32 cellular contexts compared by ENCODE assay signal in genomic region chr12:42733911-42734310, GRCh38.
"Had no signal": no experiment of that assay in that cellular context is flagged by ENCODE, and none has a peak within 500 bp of the region (broad histone marks: within the 10 kb centered on the region; RNA-seq: fewer than 3 reads in every experiment).

No MANE protein-coding gene starts in this region.

- H3K4me2 ChIP-seq: neural progenitor cell, smooth muscle cell had no signal

- H3K4me1 ChIP-seq: neural progenitor cell, parathyroid adenoma, right lobe of liver, spleen, testis, upper lobe of left lung had no signal

- H3K79me2 ChIP-seq: parathyroid adenoma had no signal

- H3K27me3 ChIP-seq: neural progenitor cell, ovary, right atrium auricular region, right lobe of liver, sigmoid colon, spleen, suprapubic skin, testis, tibial artery, transverse colon, upper lobe of left lung, vagina had no signal

- H3K9ac ChIP-seq: neural progenitor cell, parathyroid adenoma had no signal

- H2AFZ ChIP-seq: neural progenitor cell, parathyroid adenoma had no signal

- H3K27ac ChIP-seq: neural progenitor cell, ovary, parathyroid adenoma, right lobe of liver, sigmoid colon, skin epidermis, spleen, suprapubic skin, testis, tibial artery, transverse colon, upper lobe of left lung, vagina had no signal

- H3K36me3 ChIP-seq: neural progenitor cell, ovary, right atrium auricular region, right lobe of liver, sigmoid colon, spleen, suprapubic skin, tibial artery, transverse colon, upper lobe of left lung, vagina had no signal

- H3K9me3 ChIP-seq: ovary, right atrium auricular region, right lobe of liver, sigmoid colon, suprapubic skin, testis, tibial artery, transverse colon, upper lobe of left lung, vagina had no signal

- DNase-seq: naive B cell; naive thymus-derived CD8-positive, alpha-beta T cell; nephron progenitor cell; occipital lobe; ovary; posterior cingulate gyrus; retina; right lobe of liver; sigmoid colon; spleen; stimulated activated CD4-positive, alpha-beta T cell treated with anti-CD3 and anti-CD28 coated beads, Interleukin-12 subunit alpha, Interleukin-12 subunit beta, amount 100 ng/mL, for 4 hours; stimulated activated CD4-positive, alpha-beta T cell treated with anti-CD3 and anti-CD28 coated beads, Interleukin-1b, Interleukin-23, amount 100 ng/mL, for 48 hours; stimulated activated CD4-positive, alpha-beta T cell treated with anti-CD3 and anti-CD28 coated beads, Interleukin-4, amount 100 ng/mL, for 1 hour; stimulated activated CD4-positive, alpha-beta T cell treated with anti-CD3 and anti-CD28 coated beads, Interleukin-4, amount 100 ng/mL, for 4 hours; stimulated activated CD8-positive, alpha-beta memory T cell treated with anti-CD3 and anti-CD28 coated beads, Interleukin-4, amount 100 ng/mL, for 48 hours; stimulated activated naive CD4-positive, alpha-beta T cell; stimulated activated naive CD8-positive, alpha-beta T cell treated with anti-CD3 and anti-CD28 coated beads, Interleukin-15, amount 100 ng/mL, for 72 hours; stimulated activated naive CD8-positive, alpha-beta T cell treated with anti-CD3 and anti-CD28 coated beads, Interleukin-15, Interleukin-2, amounts not matched to agents 100 U/mL and 50 U/mL, for 24 hours; substantia nigra; testis; tibial artery; transverse colon; upper lobe of left lung had no signal

- H3K4me3 ChIP-seq: neural progenitor cell, ovary, right atrium auricular region, right lobe of liver, sigmoid colon, skin epidermis, smooth muscle cell, spleen, suprapubic skin, testis, tibial artery, transverse colon, upper lobe of left lung, vagina had no signal

- ATAC-seq: naive thymus-derived CD8-positive, alpha-beta T cell; natural killer cell treated with Interleukin-12 subunit alpha and Interleukin-12 subunit beta and Interleukin-15 and Interleukin-18, amount 100 ng/mL, for 72 hours; right lobe of liver; stimulated activated memory B cell treated with anti-CD40 and anti-IgM and Interleukin-4, amounts not matched to agents 10 μg/mL and 1 μg/mL and 100 μg/mL, for 72 hours; stimulated activated naive CD8-positive, alpha-beta T cell treated with anti-CD3 and anti-CD28 coated beads, Interleukin-15, amount 100 ng/mL, for 72 hours; stimulated activated naive CD8-positive, alpha-beta T cell treated with anti-CD3 and anti-CD28 coated beads, Interleukin-15, Interleukin-2, amounts not matched to agents 100 U/mL and 50 U/mL, for 24 hours had no signal
